ENCODE assay signal across 8 cellular contexts in the genomic region with DNA sequence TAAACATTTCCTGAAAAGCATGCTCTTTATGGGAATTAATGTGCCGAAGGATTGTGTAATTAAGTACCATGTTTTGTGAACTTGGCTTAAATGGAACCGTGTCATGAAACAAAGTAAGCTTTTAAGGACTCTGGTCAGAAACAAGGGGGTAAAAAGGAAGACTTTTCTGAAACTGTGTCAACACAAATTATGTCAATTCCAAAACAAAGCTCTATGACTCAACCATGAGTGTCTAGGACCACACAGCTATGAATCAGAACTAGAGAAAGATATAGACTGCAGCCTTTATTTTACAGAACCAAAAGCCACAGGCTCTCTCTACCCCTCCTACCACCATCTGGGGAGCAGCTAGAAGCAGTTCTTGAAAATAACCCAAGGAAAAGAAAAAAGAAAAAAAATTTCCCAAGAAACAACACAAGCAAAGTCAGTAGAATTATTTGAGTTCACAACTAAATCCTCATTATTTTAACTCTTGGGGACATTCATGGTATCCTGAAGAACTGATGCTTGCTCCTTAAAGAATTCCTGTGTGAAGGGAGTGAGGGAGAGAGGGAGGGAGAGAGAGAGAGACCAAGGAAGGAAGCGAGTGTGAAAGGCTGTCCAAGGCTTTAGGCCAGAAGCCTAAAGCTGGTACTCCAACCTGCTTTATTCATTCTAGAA.
DNase-seq lines count a peak whose midpoint lies in the region; ATAC-seq and TF ChIP-seq lines count a peak whose summit lies in the region.

No MANE protein-coding gene starts in this region.

- H3K36me3 Mint-ChIP-seq in activated CD4-positive, alpha-beta memory T cell treated with anti-CD3 and anti-CD28 coated beads for 36 hours: peaks cover 29% of the 10 kb centered on the region

- peaks cover 39% of the 10 kb centered on the region for H3K4me1 Mint-ChIP-seq in activated CD4-positive, alpha-beta memory T cell treated with anti-CD3 and anti-CD28 coated beads for 36 hours (ENCODE audit: low read depth)

- CTCF ChIA-PET in activated CD4-positive, alpha-beta memory T cell treated with anti-CD3 and anti-CD28 coated beads for 36 hours (lab: Charles Lee): interaction anchor here (0.7 to 10.1 kb wide), 22 partner anchors 10 to 1483 kb away, joined by 3 to 663 read pairs (median 6); a partner anchor contains a TSS

- H3K27ac Mint-ChIP-seq in activated CD4-positive, alpha-beta memory T cell treated with anti-CD3 and anti-CD28 coated beads for 36 hours: peak overlapping the region; percentile 92

- H3K9me3 Mint-ChIP-seq in activated CD4-positive, alpha-beta memory T cell treated with anti-CD3 and anti-CD28 coated beads for 36 hours: no peaks in the 10 kb centered on the region

- 29% methylated on average over 3 of the region's 3 CpGs for WGBS in prostate gland

- H4K20me1 ChIP-seq in BLaER1: peaks cover 71% of the 10 kb centered on the region

- H3K36me3 ChIP-seq in BLaER1 (peaks cover 98% of the 10 kb centered on the region), prostate gland (no peaks in the 10 kb centered on the region)

- no peaks in the 10 kb centered on the region for H3K27me3 ChIP-seq in BLaER1
- H3K27me3 ChIP-seq in prostate gland (replicated peaks; ENCODE audit: insufficient read depth): no peaks in the 10 kb centered on the region

- H3K4me2 ChIP-seq in BLaER1: peak overlapping the region; percentile 7; the same call in 1 of the 2 replicates

- peak overlapping the region; percentile 37 for H3K4me3 Mint-ChIP-seq in activated CD4-positive, alpha-beta memory T cell treated with anti-CD3 and anti-CD28 coated beads for 36 hours

- no peak overlapping the region for H3K4me3 ChIP-seq in BLaER1
- no peak overlapping the region for H3K4me3 ChIP-seq in fibroblast of pulmonary artery (replicated peaks; ENCODE audit: low read depth, low read length)
- no peak overlapping the region for H3K4me3 ChIP-seq in prostate gland

- TF ChIP-seq CTCF in fibroblast of pulmonary artery (IDR thresholded peaks at IDR 0.05; ENCODE audit: low read length, missing control alignments) (no peak), prostate gland (IDR thresholded peaks at IDR 0.05) (no peak)

- H3K9ac ChIP-seq in BLaER1: no peak overlapping the region

- peaks cover 88% of the 10 kb centered on the region for H3K4me1 ChIP-seq in BLaER1
- H3K4me1 ChIP-seq in prostate gland (replicated peaks): no peaks in the 10 kb centered on the region

- peak; percentile 49 for DNase-seq in activated CD4-positive, alpha-beta memory T cell treated with anti-CD3 and anti-CD28 coated beads for 36 hours
- DNase-seq in fibroblast of pulmonary artery (ENCODE audit: low read depth) (peak; percentile 95), prostate gland (ENCODE audit: low spot score) (no peak), ecto neural progenitor cell (ENCODE audit: low spot score) (no peak), activated gamma-delta T cell (lab: John Stamatoyannopoulos, UW) (no peak)

- no peak for TF ChIP-seq POLR2A in prostate gland (IDR thresholded peaks at IDR 0.05)

- ATAC-seq in GM19395 (IDR thresholded peaks at IDR 0.05; ENCODE audit: unreplicated experiment) (peak; percentile 91), HG03565 (IDR thresholded peaks at IDR 0.05; ENCODE audit: unreplicated experiment) (peak; percentile 86)

- H3K9me3 ChIP-seq in BLaER1: no peaks in the 10 kb centered on the region
- H3K9me3 ChIP-seq in prostate gland: no peaks in the 10 kb centered on the region

- intact Hi-C loops in activated CD4-positive, alpha-beta memory T cell treated with anti-CD3 and anti-CD28 coated beads for 36 hours (cut with micrococcal nuclease): loop anchor here (1.0 to 5.0 kb wide), 7 partner anchors 42 to 347 kb away; a partner anchor contains a TSS
- intact Hi-C loops in prostate gland (cut with DNase I): loop anchor here (5.0 to 10.0 kb wide), 5 partner anchors 77 to 522 kb away; a partner anchor contains a TSS

- H3K27ac ChIP-seq in BLaER1 (peak overlapping the region; percentile 2; the same call in 1 of the 2 replicates), prostate gland (peak overlapping the region; percentile 49 to 59)

- POLR2A ChIA-PET in activated CD4-positive, alpha-beta memory T cell treated with anti-CD3 and anti-CD28 coated beads for 36 hours (lab: Charles Lee): interaction anchor here (0.6 to 4.0 kb wide), 9 partner anchors 9 to 213 kb away, joined by 3 to 28 read pairs (median 4); a partner anchor contains a TSS

- H3K27me3 Mint-ChIP-seq in activated CD4-positive, alpha-beta memory T cell treated with anti-CD3 and anti-CD28 coated beads for 36 hours: no peaks in the 10 kb centered on the region

Comparison
In these comparisons a context has a peak if more than half of its experiments do, and no peak if none do; other contexts are left out.
1. DNase-seq: peak in activated CD4-positive, alpha-beta memory T cell treated with anti-CD3 and anti-CD28 coated beads for 36 hours (single experiment) and fibroblast of pulmonary artery (single experiment); none in prostate gland (single experiment), ecto neural progenitor cell (single experiment) and activated gamma-delta T cell (single experiment).